24 cellular contexts compared by ENCODE assay signal in the genomic region with DNA sequence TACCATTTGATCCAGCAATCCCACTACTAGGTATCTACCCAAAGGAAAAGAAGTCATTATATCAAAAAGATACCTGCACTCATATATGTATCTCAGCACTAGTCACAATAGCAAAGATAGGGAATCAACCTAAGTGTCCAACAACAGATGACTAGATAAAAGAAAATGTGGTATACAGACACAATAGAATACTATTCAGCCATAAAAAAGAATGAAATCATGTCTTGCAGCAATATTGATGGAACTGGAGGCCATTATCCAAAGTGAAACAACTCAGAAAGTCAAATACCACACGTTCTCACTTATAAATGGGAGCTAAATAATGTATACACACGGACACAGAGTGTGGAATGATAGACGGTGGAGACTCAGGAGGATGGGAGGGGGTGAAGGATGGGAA.
"Had no signal": no experiment of that assay in that cellular context is flagged by ENCODE, and none has a peak within 500 bp of the region (broad histone marks: within the 10 kb centered on the region; RNA-seq: fewer than 3 reads in every experiment).

No MANE protein-coding gene starts in this region.

- H3K9me3 Mint-ChIP-seq: dendritic cell treated with granulocyte-macrophage colony-stimulating factor and Interleukin-4, amounts not matched to agents 40 ng/mL and 50 ng/mL, for 4 days; effector memory CD8-positive, alpha-beta T cell; endodermal cell; naive B cell had no signal

- H3K27me3 ChIP-seq: colonic mucosa, esophagus squamous epithelium, gastrocnemius medialis, heart right ventricle, left lung had no signal

- H3K36me3 Mint-ChIP-seq: mesothelial cell of epicardium, naive B cell had no signal

- H3K4me1 ChIP-seq: colonic mucosa, left lung had no signal

- DNase-seq: colonic mucosa; cortex of kidney; effector CD8-positive, alpha-beta T cell; effector memory CD8-positive, alpha-beta T cell; erythroblast; esophagus squamous epithelium; foreskin fibroblast; foreskin melanocyte; gastrocnemius medialis; glutamatergic neuron; head of caudate nucleus; heart right ventricle; hippocampal formation; left cardiac atrium; left lung; left ventricle myocardium superior; lower lobe of right lung; mesenchymal stem cell; mucosa of descending colon; naive B cell had no signal

- H3K9me3 ChIP-seq: colonic mucosa, esophagus squamous epithelium, gastrocnemius medialis, heart right ventricle, left lung, lower lobe of right lung, mucosa of descending colon had no signal

- H3K27ac Mint-ChIP-seq: dendritic cell treated with granulocyte-macrophage colony-stimulating factor and Interleukin-4, amounts not matched to agents 40 ng/mL and 50 ng/mL, for 4 days; effector memory CD8-positive, alpha-beta T cell; endodermal cell; naive B cell had no signal

- H3K4me3 Mint-ChIP-seq: dendritic cell treated with granulocyte-macrophage colony-stimulating factor and Interleukin-4, amounts not matched to agents 40 ng/mL and 50 ng/mL, for 4 days; effector memory CD8-positive, alpha-beta T cell; endodermal cell; mesothelial cell of epicardium; naive B cell had no signal

- H3K27ac ChIP-seq: colonic mucosa, epithelial cell of prostate, esophagus squamous epithelium, gastrocnemius medialis, heart right ventricle, left lung, lower lobe of right lung had no signal

- H3K36me3 ChIP-seq: colonic mucosa, esophagus squamous epithelium, gastrocnemius medialis, heart right ventricle, left lung, lower lobe of right lung had no signal

- H3K4me3 ChIP-seq: colonic mucosa, esophagus squamous epithelium, gastrocnemius medialis, heart right ventricle, left lung, lower lobe of right lung, mucosa of descending colon had no signal
